Comparison of ENCODE assay signal across 8 cellular contexts in genomic region chr2:172113617-172114016, GRCh38. TPM values are rescaled to one million over a fixed set of nuclear protein-coding genes. Genes with fewer than 3 reads are reported as not detected.
DNase-seq lines count a peak whose midpoint lies in the region; ATAC-seq and TF ChIP-seq lines count a peak whose summit lies in the region.

No MANE protein-coding gene starts in this region.

- H3K27ac ChIP-seq in RWPE1, result no peak overlapping the region

- in situ Hi-C loops in GM13977 (cut with MboI; ENCODE audit: low pct_unique_long_range_greater_than_20kb, low sequenced_read_pairs, unreplicated experiment), result loop anchor here (25.0 kb wide), 1 partner anchor 526 kb away; no protein-coding TSS in a partner anchor

- ATAC-seq in left ventricle myocardium superior, result peak; percentile 21
- no peak for ATAC-seq in GM18870 (IDR thresholded peaks at IDR 0.05; ENCODE audit: unreplicated experiment)

- DNase-seq in AG04449 (ENCODE audit: low read depth, low spot score) (no peak), GM13977 (ENCODE audit: low spot score) (peak; percentile 31), RWPE1 (ENCODE audit: low spot score) (no peak), left ventricle myocardium superior (no peak), D341Med (ENCODE audit: low spot score) (no peak), occipital lobe (lab: John Stamatoyannopoulos, UW) (no peak)
- no peak for DNase-seq in central memory CD4-positive, alpha-beta T cell

- POLR2A ChIA-PET in AG04449 (lab: Yijun Ruan, JAX), result interaction anchor here (1.2 kb wide), 1 partner anchor 11 kb away, joined by 3 read pairs; the partner anchor contains the start of gene DLX2
- POLR2A ChIA-PET in RWPE1 (lab: Yijun Ruan, JAX; ENCODE audit: low non-redundant PET), result no interaction called here

- H3K4me3 ChIP-seq in AG04449 (ENCODE audit: low read depth, low read length), result no peak overlapping the region

- peak; percentile 29 for TF ChIP-seq CTCF in AG04449 (IDR thresholded peaks at IDR 0.05; ENCODE audit: insufficient read depth, low read length, missing control alignments)
- TF ChIP-seq CTCF in GM13977 (IDR thresholded peaks at IDR 0.05; ENCODE audit: extremely low read depth, insufficient read depth, missing control alignments), result peak; percentile 40
- 0 out of 2 replicates have a peak, but pooled peaks have one; percentile 11 for TF ChIP-seq CTCF in RWPE1 (conservative IDR thresholded peaks at IDR 0.05; ENCODE audit: low read depth)

- CTCF ChIA-PET in AG04449 (lab: Yijun Ruan, JAX) (interaction anchor here (0.6 to 18.1 kb wide), 36 partner anchors 7 to 1299 kb away, joined by 3 to 355 read pairs (median 4); partner anchors contain the start of gene DLX2), RWPE1 (lab: Yijun Ruan, JAX) (interaction anchor here (0.5 to 1.1 kb wide), 10 partner anchors 10 to 1165 kb away, joined by 3 to 5 read pairs (median 3); no protein-coding TSS in a partner anchor)

- intact Hi-C loops in left ventricle myocardium superior (cut with micrococcal nuclease), result loop anchor here (10.0 kb wide), 1 partner anchor 519 kb away; no protein-coding TSS in a partner anchor

RNA-seq across cellular contexts. Expression of gene DLX2, which starts 10.9 kb away (rescaled TPM):
- total RNA-seq in left ventricle myocardium superior, result not detected
- total RNA-seq in occipital lobe, result 3.3 TPM

RNA-seq across cellular contexts. Expression of gene DLX1, which starts 28.3 kb away (rescaled TPM):
- total RNA-seq in left ventricle myocardium superior (not detected), occipital lobe (21.4 TPM)

Comparison
In these comparisons a context has a peak if more than half of its experiments do, and no peak if none do; other contexts are left out.
1. RNA of gene DLX1, which starts 28.3 kb away (total RNA-seq): 21.4 TPM in occipital lobe (single experiment); not detected in left ventricle myocardium superior (single experiment); every median in the first group is over 10 times any median in the second.
2. Peak in every context shown above with its lines, with median percentiles within 50 percentile points of each other: CTCF ChIP-seq.